Comparison of ENCODE assay signal across 8 cellular contexts in genomic region chr15:90200534-90201139, GRCh38. TPM values are rescaled to one million over a fixed set of nuclear protein-coding genes. Genes with fewer than 3 reads are reported as not detected.
DNase-seq lines count a peak whose midpoint lies in the region; ATAC-seq lines count a peak whose summit lies in the region.

No MANE protein-coding gene starts in this region.

- peaks cover 10% of the 10 kb centered on the region for H3K36me3 ChIP-seq in muscle layer of colon (ENCODE audit: insufficient read depth, low read length)

- peak overlapping the region; percentile 44 to 90 (median 58) for H3K27ac Mint-ChIP-seq in IgD-negative memory B cell

- H3K36me3 Mint-ChIP-seq in IgD-negative memory B cell = peaks cover 6% of the 10 kb centered on the region

- peak overlapping the region; percentile 66 for H3K9ac ChIP-seq in muscle layer of colon (ENCODE audit: low read length)

- no peaks in the 10 kb centered on the region for H3K27me3 ChIP-seq in muscle layer of colon (ENCODE audit: control insufficient read depth in 1 of 2, insufficient read depth in 2 of 2, low read length in 2 of 2)

- no peaks in the 10 kb centered on the region for H3K9me3 ChIP-seq in muscle layer of colon (ENCODE audit: low read length)

- H3K4me3 Mint-ChIP-seq in IgD-negative memory B cell = peak overlapping the region; percentile 82 to 95 (median 92)

- no peak for ATAC-seq in HG02970 (IDR thresholded peaks at IDR 0.05; ENCODE audit: low FRiP score, unreplicated experiment)

- H3K4me1 Mint-ChIP-seq in IgD-negative memory B cell = peaks cover 31 to 55% (median 37%) of the 10 kb centered on the region in 3 donors

- DNase-seq in DMS53 (lab: John Stamatoyannopoulos, UW) = peak; percentile 33
- DNase-seq in DMS53 treated with DMSO at 0.1 percent for 48 hours (lab: John Stamatoyannopoulos, UW; ENCODE audit: unreplicated experiment) = no peak
- DNase-seq in mesenteric fat pad (ENCODE audit: low spot score) = no peak
- DNase-seq in NK-92 (lab: John Stamatoyannopoulos, UW; ENCODE audit: unreplicated experiment) = no peak

- H3K27me3 Mint-ChIP-seq in IgD-negative memory B cell = no peaks in the 10 kb centered on the region

- H3K9me3 Mint-ChIP-seq in IgD-negative memory B cell = no peaks in the 10 kb centered on the region

- peaks cover 37% of the 10 kb centered on the region for H3K4me1 ChIP-seq in muscle layer of colon (ENCODE audit: insufficient read depth, low read length)

- H3K4me3 ChIP-seq in muscle layer of colon (ENCODE audit: low read depth in 1 of 2, low read length in 2 of 2) = peak overlapping the region; percentile 86 to 99

- H3K27ac ChIP-seq in cingulate gyrus (ENCODE audit: low read depth, low read length) = peak overlapping the region; percentile 47
- H3K27ac ChIP-seq in muscle layer of colon (ENCODE audit: low read depth, low read length) = peak overlapping the region; percentile 90

RNA-seq across cellular contexts. Expression of gene SEMA4B, which starts 0.5 kb away (rescaled TPM):
- 191 TPM for polyA plus RNA-seq in IgD-negative memory B cell
- 15.8 TPM for total RNA-seq in mesenteric fat pad

RNA-seq across cellular contexts. Expression of gene CIB1, which starts 33.1 kb away (rescaled TPM):
- 304 TPM for polyA plus RNA-seq in IgD-negative memory B cell
- total RNA-seq in mesenteric fat pad = 58.0 TPM

RNA-seq across cellular contexts. Expression of gene GDPGP1, which starts 33.4 kb away (rescaled TPM):
- polyA plus RNA-seq in IgD-negative memory B cell = 1.3 TPM
- total RNA-seq in mesenteric fat pad = 8.1 TPM

RNA-seq across cellular contexts. Expression of gene TTLL13, which starts 48.7 kb away (rescaled TPM):
- polyA plus RNA-seq in IgD-negative memory B cell = 0.08 TPM
- not detected for total RNA-seq in mesenteric fat pad
